ENCODE assay signal across 8 cellular contexts in the genomic region with DNA sequence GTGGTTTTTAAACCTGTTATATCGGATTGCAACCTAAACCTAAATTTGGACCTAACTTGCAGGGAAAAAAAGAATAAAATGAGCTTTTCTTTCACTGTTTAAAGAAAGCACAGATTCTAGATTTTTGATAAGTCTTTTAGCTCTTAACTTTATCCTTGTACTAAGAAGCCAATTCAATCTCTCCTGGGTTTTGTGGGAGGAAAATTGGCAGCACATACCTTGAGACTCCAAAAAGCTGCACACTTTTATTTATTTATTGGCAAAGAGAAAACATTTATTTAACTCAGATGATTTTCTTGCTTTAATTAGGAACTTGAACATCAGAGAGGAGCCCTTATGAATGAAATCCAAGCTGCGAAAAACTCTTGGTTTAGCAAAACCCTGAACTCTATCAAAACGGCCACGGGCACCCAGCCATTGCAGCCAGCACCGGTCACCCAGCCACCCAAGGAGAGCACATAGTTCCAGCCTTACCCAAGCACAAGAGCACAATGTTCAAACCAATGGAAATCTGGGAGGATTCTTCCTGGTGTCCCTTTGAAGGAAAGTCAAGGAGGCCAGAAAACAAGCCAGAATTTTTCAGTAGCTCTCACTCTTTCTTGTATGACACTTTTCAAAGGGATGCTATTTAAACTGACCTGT. TPM values are rescaled to one million over a fixed set of nuclear protein-coding genes. Genes with fewer than 3 reads are reported as not detected.
DNase-seq lines count a peak whose midpoint lies in the region; ATAC-seq and TF ChIP-seq lines count a peak whose summit lies in the region.
"Had no signal": no experiment of that assay in that cellular context is flagged by ENCODE, and none has a peak within 500 bp of the region (broad histone marks: within the 10 kb centered on the region; RNA-seq: fewer than 3 reads in every experiment).

No MANE protein-coding gene starts in this region.

- H3K9me3 Mint-ChIP-seq in IgD-negative memory B cell = no peaks in the 10 kb centered on the region
- no peaks in the 10 kb centered on the region for H3K9me3 Mint-ChIP-seq in activated CD8-positive, alpha-beta T cell treated with anti-CD3 and anti-CD28 coated beads for 36 hours
- H3K9me3 Mint-ChIP-seq in stimulated activated naive CD8-positive, alpha-beta T cell treated with anti-CD3 and anti-CD28 coated beads, Interleukin-15, amount 100 ng/mL, for 72 hours = no peaks in the 10 kb centered on the region

- intact Hi-C loops in activated CD8-positive, alpha-beta T cell treated with anti-CD3 and anti-CD28 coated beads for 36 hours (cut with micrococcal nuclease) = no loop called here
- intact Hi-C loops in right cardiac atrium (cut with DNase I) = loop anchor here in 1 of 4 donors (10.0 kb wide), 1 partner anchor 215 kb away; no protein-coding TSS in a partner anchor

- TF ChIP-seq CTCF in activated CD8-positive, alpha-beta T cell treated with anti-CD3 and anti-CD28 coated beads for 36 hours (IDR thresholded peaks at IDR 0.05) = no peak

- CTCF ChIA-PET in activated CD8-positive, alpha-beta T cell treated with anti-CD3 and anti-CD28 coated beads for 36 hours (lab: Charles Lee) = interaction anchor here (1.0 to 1.9 kb wide), 2 partner anchors 9 to 13 kb away, joined by 3 to 11 read pairs; no protein-coding TSS in a partner anchor

- WGBS in right cardiac atrium = 67% methylated on average over 5 of the region's 5 CpGs

- H3K27ac Mint-ChIP-seq in IgD-negative memory B cell = peak overlapping the region; percentile 83 to 96 (median 94)
- H3K27ac Mint-ChIP-seq in activated CD8-positive, alpha-beta T cell treated with anti-CD3 and anti-CD28 coated beads for 36 hours = peak overlapping the region; percentile 88
- H3K27ac Mint-ChIP-seq in stimulated activated naive CD8-positive, alpha-beta T cell treated with anti-CD3 and anti-CD28 coated beads, Interleukin-15, amount 100 ng/mL, for 72 hours = peak overlapping the region in 1 of 2 donors; percentile 61

- H3K4me1 Mint-ChIP-seq in IgD-negative memory B cell = peaks cover 12 to 20% (median 17%) of the 10 kb centered on the region in 3 donors
- H3K4me1 Mint-ChIP-seq in activated CD8-positive, alpha-beta T cell treated with anti-CD3 and anti-CD28 coated beads for 36 hours (ENCODE audit: low read depth) = peaks cover 39% of the 10 kb centered on the region
- H3K4me1 Mint-ChIP-seq in stimulated activated naive CD8-positive, alpha-beta T cell treated with anti-CD3 and anti-CD28 coated beads, Interleukin-15, amount 100 ng/mL, for 72 hours = peaks cover 18% of the 10 kb centered on the region

- peaks cover 6% of the 10 kb centered on the region for H3K36me3 Mint-ChIP-seq in IgD-negative memory B cell
- H3K36me3 Mint-ChIP-seq in activated CD8-positive, alpha-beta T cell treated with anti-CD3 and anti-CD28 coated beads for 36 hours (ENCODE audit: low read depth) = peaks cover 19% of the 10 kb centered on the region

- no peaks in the 10 kb centered on the region for H3K27me3 Mint-ChIP-seq in IgD-negative memory B cell
- H3K27me3 Mint-ChIP-seq in activated CD8-positive, alpha-beta T cell treated with anti-CD3 and anti-CD28 coated beads for 36 hours = no peaks in the 10 kb centered on the region
- no peaks in the 10 kb centered on the region for H3K27me3 Mint-ChIP-seq in stimulated activated naive CD8-positive, alpha-beta T cell treated with anti-CD3 and anti-CD28 coated beads, Interleukin-15, amount 100 ng/mL, for 72 hours

- H3K4me3 ChIP-seq in right cardiac atrium (ENCODE audit: low read length) = no peak overlapping the region

- peak overlapping the region; percentile 50 for H3K27ac ChIP-seq in right cardiac atrium (ENCODE audit: low read length)

- H3K4me3 Mint-ChIP-seq in IgD-negative memory B cell = peak overlapping the region; percentile 67 to 90 (median 82)
- peak overlapping the region; percentile 77 for H3K4me3 Mint-ChIP-seq in activated CD8-positive, alpha-beta T cell treated with anti-CD3 and anti-CD28 coated beads for 36 hours
- H3K4me3 Mint-ChIP-seq in stimulated activated naive CD8-positive, alpha-beta T cell treated with anti-CD3 and anti-CD28 coated beads, Interleukin-15, amount 100 ng/mL, for 72 hours = peak overlapping the region; percentile 54 to 74

- H3K27me3 ChIP-seq in right cardiac atrium (ENCODE audit: control insufficient read depth, insufficient read depth) = no peaks in the 10 kb centered on the region

- ATAC-seq in activated CD8-positive, alpha-beta T cell treated with anti-CD3 and anti-CD28 coated beads for 36 hours = no peak
- peak; percentile 59 to 68 for ATAC-seq in right cardiac atrium
- ATAC-seq in stimulated activated naive CD8-positive, alpha-beta T cell treated with anti-CD3 and anti-CD28 coated beads, Interleukin-15, amount 100 ng/mL, for 72 hours = no peak

- no peaks in the 10 kb centered on the region for H3K9me3 ChIP-seq in right cardiac atrium (ENCODE audit: control insufficient read depth, low read length)

- POLR2A ChIA-PET in activated CD8-positive, alpha-beta T cell treated with anti-CD3 and anti-CD28 coated beads for 36 hours (lab: Charles Lee) = interaction anchor here (1.2 to 2.4 kb wide), 4 partner anchors 9 to 190 kb away, joined by 4 to 13 read pairs (median 5); partner anchors contain the start of gene MRPS14

- DNase-seq in activated CD8-positive, alpha-beta T cell treated with anti-CD3 and anti-CD28 coated beads for 36 hours = no peak
- DNase-seq in right cardiac atrium (peak in 2 of 3 donors; percentile 49 to 72), GM19240 (ENCODE audit: insufficient read length, low spot score) (no peak), DMS153 treated with DMSO at 0.1 percent for 48 hours (lab: John Stamatoyannopoulos, UW; ENCODE audit: unreplicated experiment) (no peak), HPDE6-E6E7 (ENCODE audit: extremely low spot score) (no peak)
- no peak for DNase-seq in stimulated activated naive CD8-positive, alpha-beta T cell treated with anti-CD3 and anti-CD28 coated beads, Interleukin-15, amount 100 ng/mL, for 72 hours
- DNase-seq: NCI-H345 had no signal

- H3K4me1 ChIP-seq in right cardiac atrium (ENCODE audit: control insufficient read depth, insufficient read depth, low read length) = no peaks in the 10 kb centered on the region

RNA-seq across cellular contexts. Expression of gene CACYBP, which starts 10.1 kb away (rescaled TPM):
- polyA plus RNA-seq in IgD-negative memory B cell (158 TPM), right cardiac atrium (72.9 TPM)
- total RNA-seq in activated CD8-positive, alpha-beta T cell treated with anti-CD3 and anti-CD28 coated beads for 36 hours = 100 to 1,000 TPM; 307 to 346 TPM
- 10 to 100 TPM; 52.9 to 81.1 (median 73.4) TPM for total RNA-seq in right cardiac atrium

RNA-seq across cellular contexts. Expression of gene MRPS14, which starts 33.6 kb away (rescaled TPM):
- polyA plus RNA-seq in IgD-negative memory B cell (43.4 TPM), right cardiac atrium (23.7 TPM)
- 10 to 100 TPM; 42.1 to 45.7 TPM for total RNA-seq in activated CD8-positive, alpha-beta T cell treated with anti-CD3 and anti-CD28 coated beads for 36 hours
- 10 to 100 TPM; 23.8 to 30.0 (median 26.7) TPM for total RNA-seq in right cardiac atrium

Comparison
In these comparisons a context has a peak if more than half of its experiments do, and no peak if none do; other contexts are left out.
1. ATAC-seq: peak in right cardiac atrium (2 of 2); none in activated CD8-positive, alpha-beta T cell treated with anti-CD3 and anti-CD28 coated beads for 36 hours (single experiment) and stimulated activated naive CD8-positive, alpha-beta T cell treated with anti-CD3 and anti-CD28 coated beads, Interleukin-15, amount 100 ng/mL, for 72 hours (single experiment).
2. DNase-seq: peak in right cardiac atrium (2 of 3); none in activated CD8-positive, alpha-beta T cell treated with anti-CD3 and anti-CD28 coated beads for 36 hours (single experiment), stimulated activated naive CD8-positive, alpha-beta T cell treated with anti-CD3 and anti-CD28 coated beads, Interleukin-15, amount 100 ng/mL, for 72 hours (0 of 2), GM19240 (single experiment), DMS153 treated with DMSO at 0.1 percent for 48 hours (single experiment) and HPDE6-E6E7 (single experiment).
3. Peak in every context shown above with its lines, with median percentiles within 50 percentile points of each other: H3K4me3 Mint-ChIP-seq.